ENCODE assay signal across 22 cellular contexts in genomic region chr10:101919026-101919784, GRCh38.
"Had no signal": no experiment of that assay in that cellular context is flagged by ENCODE, and none has a peak within 500 bp of the region (broad histone marks: within the 10 kb centered on the region; RNA-seq: fewer than 3 reads in every experiment).

No MANE protein-coding gene starts in this region.

- DNase-seq: activated CD4-positive, alpha-beta memory T cell treated with anti-CD3 and anti-CD28 coated beads for 36 hours; activated CD4-positive, alpha-beta T cell treated with anti-CD3 and anti-CD28 coated beads for 48 hours; activated effector memory CD4-positive, alpha-beta T cell treated with anti-CD3 and anti-CD28 coated beads, Interleukin-2, amount 50 U/mL, for 16 hours; activated naive CD4-positive, alpha-beta T cell treated with anti-CD3 and anti-CD28 coated beads, Interleukin-2, amount 10 ng/mL, durations not matched to agents 7 days and 5 days; activated T-cell treated with anti-CD3 and anti-CD28 coated beads, Interleukin-2, amount 50 U/mL, for 72 hours; amygdala; cortex of kidney; heart right ventricle; immature natural killer cell; left lung; mammary epithelial cell; natural killer cell; nucleus accumbens; right lobe of liver; stimulated activated CD4-positive, alpha-beta T cell treated with anti-CD3 and anti-CD28 coated beads, Interleukin-1b, Interleukin-23, amount 100 ng/mL, for 48 hours; T1000; trophoblast cell had no signal

- H3K9ac ChIP-seq: parathyroid adenoma had no signal

- FAIRE-seq: bronchial epithelial cell had no signal

- H3K4me3 ChIP-seq: heart right ventricle, left lung, right lobe of liver, skin epidermis, vagina had no signal

- ATAC-seq: activated T-cell treated with anti-CD3 and anti-CD28 coated beads, Interleukin-2, amount 50 U/mL, for 72 hours; left lung; natural killer cell; right lobe of liver had no signal

- H2AFZ ChIP-seq: parathyroid adenoma had no signal

- H3K27ac ChIP-seq: epithelial cell of prostate, left lung, parathyroid adenoma, right lobe of liver, skin epidermis, vagina had no signal

- H3K4me1 ChIP-seq: parathyroid adenoma, right lobe of liver, vagina had no signal

- H3K27me3 ChIP-seq: heart right ventricle, left lung, right lobe of liver, vagina had no signal

- H3K9me3 ChIP-seq: heart right ventricle, left lung, right lobe of liver, vagina had no signal

- H3K36me3 ChIP-seq: right lobe of liver, vagina had no signal
